24 cellular contexts compared by ENCODE assay signal in genomic region chr3:169610888-169611291, GRCh38. TPM values are rescaled to one million over a fixed set of nuclear protein-coding genes. Genes with fewer than 3 reads are reported as not detected.
DNase-seq lines count a peak whose midpoint lies in the region; ATAC-seq and TF ChIP-seq lines count a peak whose summit lies in the region.
"Had no signal": no experiment of that assay in that cellular context is flagged by ENCODE, and none has a peak within 500 bp of the region (broad histone marks: within the 10 kb centered on the region; RNA-seq: fewer than 3 reads in every experiment).

No MANE protein-coding gene starts in this region.

- no peak overlapping the region for H3K27ac ChIP-seq in CD8-positive, alpha-beta T cell (ENCODE audit: low read depth, low read length)
- H3K27ac ChIP-seq: cardiac muscle cell, epithelial cell of prostate, SK-N-MC, transverse colon had no signal

- no peaks in the 10 kb centered on the region for H3K4me1 ChIP-seq in adipocyte (ENCODE audit: control insufficient read depth, insufficient read depth, low read length)
- no peaks in the 10 kb centered on the region for H3K4me1 ChIP-seq in CD8-positive, alpha-beta T cell (ENCODE audit: insufficient read depth, low read length)
- H3K4me1 ChIP-seq: transverse colon had no signal

- H3K36me3 ChIP-seq in adipocyte (ENCODE audit: control insufficient read depth, insufficient read depth, low read length, severe bottlenecking): no peaks in the 10 kb centered on the region
- H3K36me3 ChIP-seq in CD8-positive, alpha-beta T cell (ENCODE audit: insufficient read depth, low read length): no peaks in the 10 kb centered on the region
- H3K36me3 ChIP-seq: cardiac muscle cell, transverse colon had no signal

- peak; percentile 36 for DNase-seq in adipocyte (ENCODE audit: low read depth)
- DNase-seq in SW480 (ENCODE audit: low spot score): no peak
- DNase-seq in activated CD4-positive, CD25-positive, alpha-beta regulatory T cell (lab: John Stamatoyannopoulos, UW): no peak
- no peak for DNase-seq in CD8-positive, alpha-beta T cell
- DNase-seq: activated B cell treated with CpG ODN at 0.5 μM for 24 hours; activated gamma-delta T cell; activated naive CD8-positive, alpha-beta T cell treated with anti-CD3 and anti-CD28 coated beads, Interleukin-2, amount 10 ng/mL, durations not matched to agents 7 days and 5 days; activated T-cell treated with anti-CD3 and anti-CD28 coated beads, Interleukin-2, amount 50 U/mL, for 24 hours; effector CD4-positive, alpha-beta T cell; hypothalamus; IMR-90; nephron progenitor cell; stimulated activated CD4-positive, alpha-beta T cell treated with anti-CD3 and anti-CD28 coated beads, Interleukin-4, amount 100 ng/mL, for 24 hours; transverse colon had no signal

- ATAC-seq in GM18907 (IDR thresholded peaks at IDR 0.05; ENCODE audit: unreplicated experiment) (peak; percentile 83), HG03175 (IDR thresholded peaks at IDR 0.05; ENCODE audit: unreplicated experiment) (peak; percentile 60), GM18867 (IDR thresholded peaks at IDR 0.05; ENCODE audit: unreplicated experiment) (no peak)
- ATAC-seq in CD8-positive, alpha-beta T cell: no peak
- ATAC-seq: HCT116, left lobe of liver had no signal

- H3K27me3 Mint-ChIP-seq in CD8-positive, alpha-beta T cell (ENCODE audit: low read depth): peaks cover 7% of the 10 kb centered on the region

- H3K4me1 Mint-ChIP-seq in CD8-positive, alpha-beta T cell (ENCODE audit: low read depth): no peaks in the 10 kb centered on the region
- H3K4me1 Mint-ChIP-seq: activated B cell treated with CpG ODN at 0.5 μM for 24 hours; activated naive CD8-positive, alpha-beta T cell treated with anti-CD3 and anti-CD28 coated beads, Interleukin-2, amount 10 ng/mL, durations not matched to agents 7 days and 5 days had no signal

- POLR2A ChIA-PET in CD8-positive, alpha-beta T cell (lab: Charles Lee): no interaction called here

- H3K9ac ChIP-seq in adipocyte (ENCODE audit: low read length): no peak overlapping the region

- H3K4me3 ChIP-seq in adipocyte (ENCODE audit: low read length): no peak overlapping the region
- H3K4me3 ChIP-seq in CD8-positive, alpha-beta T cell (ENCODE audit: low read depth, low read length): no peak overlapping the region
- H3K4me3 ChIP-seq: cardiac muscle cell, SK-N-MC, transverse colon had no signal

- no peak overlapping the region for H3K4me3 Mint-ChIP-seq in CD8-positive, alpha-beta T cell
- H3K4me3 Mint-ChIP-seq: activated B cell treated with CpG ODN at 0.5 μM for 24 hours; activated naive CD8-positive, alpha-beta T cell treated with anti-CD3 and anti-CD28 coated beads, Interleukin-2, amount 10 ng/mL, durations not matched to agents 7 days and 5 days; activated T-cell treated with anti-CD3 and anti-CD28 coated beads, Interleukin-2, amount 50 U/mL, for 24 hours; memory B cell; nephron progenitor cell had no signal

- no peaks in the 10 kb centered on the region for H3K36me3 Mint-ChIP-seq in CD8-positive, alpha-beta T cell
- H3K36me3 Mint-ChIP-seq: activated naive CD8-positive, alpha-beta T cell treated with anti-CD3 and anti-CD28 coated beads, Interleukin-2, amount 10 ng/mL, durations not matched to agents 7 days and 5 days; memory B cell had no signal

- CTCF ChIA-PET in CD8-positive, alpha-beta T cell (lab: Charles Lee): no interaction called here

- H3K27ac Mint-ChIP-seq in CD8-positive, alpha-beta T cell: no peak overlapping the region
- H3K27ac Mint-ChIP-seq: activated B cell treated with CpG ODN at 0.5 μM for 24 hours; activated naive CD8-positive, alpha-beta T cell treated with anti-CD3 and anti-CD28 coated beads, Interleukin-2, amount 10 ng/mL, durations not matched to agents 7 days and 5 days; activated T-cell treated with anti-CD3 and anti-CD28 coated beads, Interleukin-2, amount 50 U/mL, for 24 hours; memory B cell; nephron progenitor cell had no signal

- TF ChIP-seq CTCF in CD8-positive, alpha-beta T cell (IDR thresholded peaks at IDR 0.05): no peak

- no peaks in the 10 kb centered on the region for H3K9me3 ChIP-seq in adipocyte (ENCODE audit: control insufficient read depth, low read length)
- no peaks in the 10 kb centered on the region for H3K9me3 ChIP-seq in CD8-positive, alpha-beta T cell (ENCODE audit: low read length)
- H3K9me3 ChIP-seq: transverse colon had no signal

- intact Hi-C loops in CD8-positive, alpha-beta T cell (cut with DNase I, micrococcal nuclease): no loop called here

- peaks cover 54% of the 10 kb centered on the region for H3K27me3 ChIP-seq in adipocyte (replicated peaks; ENCODE audit: control insufficient read depth, insufficient read depth, low read length)
- peaks cover 3% of the 10 kb centered on the region for H3K27me3 ChIP-seq in CD8-positive, alpha-beta T cell (ENCODE audit: insufficient read depth, low read length)
- H3K27me3 ChIP-seq: cardiac muscle cell, transverse colon had no signal

- H3K9me3 Mint-ChIP-seq in CD8-positive, alpha-beta T cell: no peaks in the 10 kb centered on the region
- H3K9me3 Mint-ChIP-seq: activated B cell treated with CpG ODN at 0.5 μM for 24 hours; activated naive CD8-positive, alpha-beta T cell treated with anti-CD3 and anti-CD28 coated beads, Interleukin-2, amount 10 ng/mL, durations not matched to agents 7 days and 5 days; activated T-cell treated with anti-CD3 and anti-CD28 coated beads, Interleukin-2, amount 50 U/mL, for 24 hours; memory B cell; nephron progenitor cell had no signal

RNA-seq across cellular contexts. Expression of gene MECOM, which starts 52.6 kb away (rescaled TPM):
- not detected for total RNA-seq in CD8-positive, alpha-beta T cell
- total RNA-seq: activated naive CD8-positive, alpha-beta T cell treated with anti-CD3 and anti-CD28 coated beads, Interleukin-2, amount 10 ng/mL, durations not matched to agents 7 days and 5 days; T-helper 1 cell treated with Interleukin-12 subunit alpha and Interleukin-12 subunit beta and Interleukin-4 antibody, amounts not matched to agents 30 ng/mL and 1 ng/mL, for 36 hours had no signal

Comparison
In these comparisons a context has a peak if more than half of its experiments do, and no peak if none do; other contexts are left out.
1. ATAC-seq: peak in GM18907 (single experiment) and HG03175 (single experiment); none in GM18867 (single experiment) and CD8-positive, alpha-beta T cell (single experiment).